ENCODE assay signal across 1 cellular context in genomic region chr3:52794612-52795099, GRCh38.
TF ChIP-seq lines count a peak whose summit lies in the region.

Gene ITIH3, plus strand, starts transcription at chr3:52794796. Its CDS starts 8 bp downstream, at chr3:52794804.

TF ChIP-seq in IMR-90, 13 proteins besides CTCF, POLR2A, EP300 and RAD21 (continued from another document):
- no peak for TF ChIP-seq FOS (IDR thresholded peaks at IDR 0.05; ENCODE audit: low read depth, low read length)
- no peak for TF ChIP-seq MXI1 (IDR thresholded peaks at IDR 0.05; ENCODE audit: borderline replicate concordance, low read depth, low read length)
- TF ChIP-seq CEBPB (IDR thresholded peaks at IDR 0.05; ENCODE audit: low read depth, low read length) = no peak
- no peak for TF ChIP-seq RCOR1 (IDR thresholded peaks at IDR 0.05; ENCODE audit: insufficient replicate concordance, low read length)
- no peak for TF ChIP-seq CHD1 (IDR thresholded peaks at IDR 0.05; ENCODE audit: low read depth, low read length)
- no peak for TF ChIP-seq SMC3 (IDR thresholded peaks at IDR 0.05; ENCODE audit: low read depth, low read length)
- no peak for TF ChIP-seq BHLHE40 (IDR thresholded peaks at IDR 0.05; ENCODE audit: low read depth, low read length)
